In genomic region chr11:66089067-66089466, GRCh38 we compare ENCODE assay signal across 1 cellular context.
TF ChIP-seq lines count a peak whose summit lies in the region.

No MANE protein-coding gene starts in this region.

TF ChIP-seq in neural cell, 6 proteins besides CTCF, POLR2A, EP300 and RAD21:
- TF ChIP-seq REST (IDR thresholded peaks at IDR 0.05; ENCODE audit: borderline replicate concordance), result no peak
- peak; percentile 77 for TF ChIP-seq POLR2AphosphoS5 (IDR thresholded peaks at IDR 0.05)
